ENCODE assay signal across 13 cellular contexts in the genomic region with DNA sequence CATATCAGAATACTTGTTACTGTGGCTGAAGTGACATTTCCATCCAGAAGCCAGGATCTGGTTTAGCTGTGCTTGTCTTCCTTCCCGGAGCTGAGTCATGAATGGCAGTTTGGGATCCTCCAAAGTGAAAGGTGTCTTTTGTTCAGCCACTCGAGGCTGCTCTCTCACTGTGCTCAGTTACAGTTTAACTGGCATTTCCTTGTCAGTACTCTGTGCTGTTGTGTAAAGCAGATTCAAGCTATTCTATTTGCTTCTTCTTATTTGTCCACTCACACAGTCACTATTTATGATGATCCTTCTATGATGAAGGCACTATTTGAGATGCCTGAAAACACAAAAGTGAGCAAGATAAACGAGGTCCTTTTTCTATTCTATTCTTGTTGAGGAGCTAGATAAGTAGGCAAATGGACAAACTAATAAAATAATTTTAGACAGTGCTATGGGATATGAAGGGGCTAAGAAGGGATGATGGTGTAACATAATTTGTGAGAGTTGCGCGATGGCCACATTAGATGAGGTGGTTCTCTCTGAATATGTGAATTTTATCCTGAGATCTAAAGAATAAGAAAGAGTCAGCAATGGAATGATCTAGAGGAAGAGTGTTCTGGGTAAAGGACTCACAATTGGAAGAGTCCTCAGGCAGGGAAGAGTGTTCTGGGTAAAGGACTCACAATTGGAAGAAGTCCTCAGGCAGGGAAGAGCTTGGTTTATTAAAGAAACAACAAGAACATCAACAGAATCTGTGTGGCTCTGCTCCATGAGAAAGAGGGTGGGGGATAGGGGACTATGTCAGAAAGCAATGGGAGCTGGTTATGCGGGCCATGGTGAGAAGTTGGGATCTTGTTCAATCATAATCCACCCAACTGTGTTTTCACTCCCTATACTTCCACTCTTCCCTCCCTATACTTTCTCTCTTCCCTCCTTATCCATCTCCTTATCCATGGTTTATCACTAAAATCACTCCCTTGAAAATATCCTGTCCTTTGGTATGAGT. TPM values are rescaled to one million over a fixed set of nuclear protein-coding genes. Genes with fewer than 3 reads are reported as not detected.
A peak's percentile ranks its signal among the peaks of the same experiment; 100 is the strongest.
DNase-seq lines count a peak whose midpoint lies in the region; ATAC-seq, FAIRE-seq and TF ChIP-seq lines count a peak whose summit lies in the region.
"Had no signal": no experiment of that assay in that cellular context is flagged by ENCODE, and none has a peak within 500 bp of the region (broad histone marks: within the 10 kb centered on the region; RNA-seq: fewer than 3 reads in every experiment).

No MANE protein-coding gene starts in this region.

- H3K9me3 ChIP-seq in A549 (peaks cover 33% of the 10 kb centered on the region), astrocyte (ENCODE audit: insufficient read depth, low read depth, low read length) (peaks cover 4% of the 10 kb centered on the region), right lobe of liver (no peaks in the 10 kb centered on the region)

- intact Hi-C loops in right lobe of liver (cut with DNase I), result no loop called here

- H3K27ac Mint-ChIP-seq in GM23338 (no peak overlapping the region), astrocyte (ENCODE audit: unreplicated experiment) (no peak overlapping the region)

- H4K20me1 ChIP-seq in GM23338 (replicated peaks; ENCODE audit: insufficient read depth) (no peaks in the 10 kb centered on the region), astrocyte (ENCODE audit: insufficient read depth, low read length) (no peaks in the 10 kb centered on the region)

- no peak overlapping the region for H3K4me3 ChIP-seq in A549
- no peak overlapping the region for H3K4me3 ChIP-seq in GM23338
- H3K4me3 ChIP-seq in astrocyte (ENCODE audit: insufficient read depth, low read depth, low read length), result no peak overlapping the region
- H3K4me3 ChIP-seq in right lobe of liver, result peak overlapping the region in 1 of 3 donors; percentile 17

- 43% methylated on average over 6 of the region's 6 CpGs for WGBS in A549 (ENCODE audit: missing lambda C conversion rate)
- 53% methylated on average over 6 of the region's 6 CpGs for WGBS in right lobe of liver (ENCODE audit: insufficient coverage, low coverage, low lambda C conversion rate, missing lambda C conversion rate)

- H3K79me2 ChIP-seq in GM23338 (replicated peaks; ENCODE audit: insufficient read depth) (no peaks in the 10 kb centered on the region), astrocyte (ENCODE audit: insufficient read depth, low read length) (no peaks in the 10 kb centered on the region)

- H3K27ac ChIP-seq in A549 (peak overlapping the region; percentile 87 to 96), GM23338 (ENCODE audit: low read depth) (no peak overlapping the region), astrocyte (ENCODE audit: low read depth, low read length) (peak overlapping the region; percentile 97), right lobe of liver (peak overlapping the region in 1 of 3 donors; percentile 45)

- H3K9me3 Mint-ChIP-seq in GM23338 (no peaks in the 10 kb centered on the region), astrocyte (ENCODE audit: unreplicated experiment) (no peaks in the 10 kb centered on the region)

- TF ChIP-seq CTCF in A549 (IDR thresholded peaks at IDR 0.05) (no peak), GM23338 (conservative IDR thresholded peaks at IDR 0.05; ENCODE audit: low read depth in 2 of 2) (no peak), astrocyte (IDR thresholded peaks at IDR 0.05; ENCODE audit: insufficient read depth, low read depth, low read length) (no peak), right lobe of liver (IDR thresholded peaks at IDR 0.05) (no peak)

- no peaks in the 10 kb centered on the region for H3F3A ChIP-seq in GM23338 (replicated peaks; ENCODE audit: low read depth)

- no peak for TF ChIP-seq POLR2A in A549 (IDR thresholded peaks at IDR 0.05; ENCODE audit: low read length)
- no peak for TF ChIP-seq POLR2A in right lobe of liver (IDR thresholded peaks at IDR 0.05)

- CTCF ChIA-PET in A549 (lab: Yijun Ruan, JAX), result interaction anchor here (0.6 to 3.6 kb wide), 17 partner anchors 15 to 533 kb away, joined by 3 to 25 read pairs (median 4); partner anchors contain the start of gene PFDN4

- peak overlapping the region; percentile 15; the same call in 1 of the 2 replicates for H2AFZ ChIP-seq in GM23338
- peak overlapping the region; percentile 59 for H2AFZ ChIP-seq in astrocyte (ENCODE audit: low read depth, low read length)

- ATAC-seq in A549 (peak; percentile 82 to 84), GM23338 (no peak; the same call in 2 of the 3 replicates), right lobe of liver (peak; percentile 62 to 92 (median 90))

- no peaks in the 10 kb centered on the region; the same call in 1 of the 2 replicates for H3K9me2 ChIP-seq in GM23338 (ENCODE audit: insufficient read depth)

- peak overlapping the region; percentile 78 for H3K9ac ChIP-seq in astrocyte (ENCODE audit: low read length)

- H3K27me3 ChIP-seq in GM23338 (ENCODE audit: insufficient read depth) (no peaks in the 10 kb centered on the region), astrocyte (ENCODE audit: insufficient read depth, low read length) (no peaks in the 10 kb centered on the region), right lobe of liver (no peaks in the 10 kb centered on the region)

- H3K4me3 Mint-ChIP-seq in GM23338, result no peak overlapping the region
- H3K4me3 Mint-ChIP-seq in astrocyte (ENCODE audit: unreplicated experiment), result no peak overlapping the region

- H3K27me3 Mint-ChIP-seq in GM23338 (ENCODE audit: insufficient read depth, low read depth, poor library complexity) (no peaks in the 10 kb centered on the region), astrocyte (ENCODE audit: low read depth, unreplicated experiment) (no peaks in the 10 kb centered on the region)

- TF ChIP-seq RAD21 in A549 (conservative IDR thresholded peaks at IDR 0.05 in 1 of 2, IDR thresholded peaks at IDR 0.05 in 1 of 2), result peak in 1 of 2 experiments; percentile 22; a peak in 1 of 5 replicates

- H3K4me1 ChIP-seq in A549, result peaks cover 50% of the 10 kb centered on the region
- H3K4me1 ChIP-seq in GM23338 (ENCODE audit: insufficient read depth), result peaks cover 3% of the 10 kb centered on the region; the same call in 1 of the 2 replicates
- H3K4me1 ChIP-seq in astrocyte (ENCODE audit: insufficient read depth, low read length), result peaks cover 31% of the 10 kb centered on the region
- peaks cover 0 to 14% (median 0%) of the 10 kb centered on the region in 4 donors for H3K4me1 ChIP-seq in right lobe of liver

- no peaks in the 10 kb centered on the region for H3K36me3 Mint-ChIP-seq in GM23338 (ENCODE audit: low read depth)
- H3K36me3 Mint-ChIP-seq in astrocyte (ENCODE audit: low read depth, unreplicated experiment), result no peaks in the 10 kb centered on the region

- DNase-seq in A549 (ENCODE audit: low read depth in 1 of 2, low spot score in 1 of 2) (peak in 1 of 2 experiments; percentile 92), GM23338 (ENCODE audit: low spot score) (no peak), astrocyte (ENCODE audit: low read depth) (peak; percentile 37), right lobe of liver (no peak), NCI-H1930 (lab: John Stamatoyannopoulos, UW) (no peak), NCI-H226 (no peak), hepatic stellate cell (ENCODE audit: low spot score) (no peak)
- no peak for DNase-seq in activated naive CD4-positive, alpha-beta T cell (lab: John Stamatoyannopoulos, UW)
- DNase-seq: activated T-cell treated with anti-CD3 and anti-CD28 coated beads for 4 hours; stimulated activated CD4-positive, alpha-beta T cell treated with anti-CD3 and anti-CD28 coated beads, Interleukin-15, amount 100 ng/mL, for 24 hours; T-helper 1 cell had no signal

- H3K4me1 Mint-ChIP-seq in GM23338 (no peaks in the 10 kb centered on the region; the same call in 2 of the 3 replicates), astrocyte (ENCODE audit: low read depth, unreplicated experiment) (no peaks in the 10 kb centered on the region)

- FAIRE-seq in A549 (lab: Jason Lieb, UNC), result peak; percentile 63
- no peak for FAIRE-seq in astrocyte (lab: Jason Lieb, UNC)

- H3K4me2 ChIP-seq in A549, result peak overlapping the region; percentile 55
- no peak overlapping the region for H3K4me2 ChIP-seq in GM23338
- peak overlapping the region; percentile 63 for H3K4me2 ChIP-seq in astrocyte (ENCODE audit: low read length)

- TF ChIP-seq EP300 in A549 (IDR thresholded peaks at IDR 0.05), result no peak

- H3K36me3 ChIP-seq in GM23338 (ENCODE audit: insufficient read depth) (no peaks in the 10 kb centered on the region), astrocyte (ENCODE audit: insufficient read depth, low read length) (no peaks in the 10 kb centered on the region), right lobe of liver (no peaks in the 10 kb centered on the region)

- POLR2A ChIA-PET in A549 (lab: Yijun Ruan, JAX), result interaction anchor here (0.7 to 3.5 kb wide), 11 partner anchors 8 to 40 kb away, joined by 3 to 65 read pairs (median 10); partner anchors contain the start of gene CYP24A1

TF ChIP-seq in A549, 52 proteins besides CTCF, POLR2A, EP300 and RAD21 (continues in another document):
- peak; percentile 61 for TF ChIP-seq EHF (CRISPR knock-in tag; IDR thresholded peaks at IDR 0.05)
- peak in 1 of 2 experiments; percentile 45; a peak in 1 of 4 replicates for TF ChIP-seq CEBPB (IDR thresholded peaks at IDR 0.05)

TF ChIP-seq in GM23338, 12 proteins besides CTCF, POLR2A, EP300 and RAD21 (continues in another document):
- TF ChIP-seq ZNF331 (CRISPR knock-in tag; IDR thresholded peaks at IDR 0.05; ENCODE audit: low read depth) (no peak), ZNF114 (CRISPR knock-in tag; IDR thresholded peaks at IDR 0.05) (no peak), JUNB (IDR thresholded peaks at IDR 0.05; ENCODE audit: unreplicated experiment) (no peak), POLR2AphosphoS5 (IDR thresholded peaks at IDR 0.05; ENCODE audit: low read depth) (no peak), STAT1 (IDR thresholded peaks at IDR 0.05; ENCODE audit: unreplicated experiment) (no peak), NANOG (IDR thresholded peaks at IDR 0.05; ENCODE audit: borderline replicate concordance) (no peak), CREB1 (CRISPR knock-in tag; IDR thresholded peaks at IDR 0.05; ENCODE audit: low read depth) (no peak)

RNA-seq across cellular contexts. Expression of gene CYP24A1, which starts 40.1 kb away (rescaled TPM):
- polyA plus RNA-seq in A549 (2011; rRNA removed), result 1,617 and 1,630 TPM in 2 replicates
- 456 and 584 TPM in 2 replicates for polyA plus RNA-seq in A549 (2012; cell fraction: cytosol; rRNA removed)
- 1,301 and 1,335 TPM in 2 replicates for polyA plus RNA-seq in A549 (2012; cell fraction: nucleus; rRNA removed)
- 623 to 738 TPM (median 722 TPM) in 3 replicates for polyA plus RNA-seq in A549 (2017; fragmentation: RNase III; extraction: RNeasy Plus Mini Kit Qiagen cat#74134 plus additional on column Dnase treatment)
- 4,726 and 5,326 TPM in 2 replicates for polyA minus RNA-seq in A549 (2011; rRNA and poly(A)+ RNA removed)
- 0.12 TPM in 1 of 2 replicates, not detected in the other for total RNA-seq in GM23338 (2014; rRNA removed; shearing (Covaris generic))
- polyA plus RNA-seq in GM23338 (2016; fragmentation: Nextera tagmentation; extraction: Ambion mirVana), result 0.10 TPM in 1 of 2 replicates, not detected in the other
- total RNA-seq in astrocyte, result 0.60 and 0.73 TPM in 2 replicates
- total RNA-seq in right lobe of liver, result not detected
- total RNA-seq: dermis microvascular lymphatic vessel endothelial cell, temporal lobe had no signal
